In the genomic region with DNA sequence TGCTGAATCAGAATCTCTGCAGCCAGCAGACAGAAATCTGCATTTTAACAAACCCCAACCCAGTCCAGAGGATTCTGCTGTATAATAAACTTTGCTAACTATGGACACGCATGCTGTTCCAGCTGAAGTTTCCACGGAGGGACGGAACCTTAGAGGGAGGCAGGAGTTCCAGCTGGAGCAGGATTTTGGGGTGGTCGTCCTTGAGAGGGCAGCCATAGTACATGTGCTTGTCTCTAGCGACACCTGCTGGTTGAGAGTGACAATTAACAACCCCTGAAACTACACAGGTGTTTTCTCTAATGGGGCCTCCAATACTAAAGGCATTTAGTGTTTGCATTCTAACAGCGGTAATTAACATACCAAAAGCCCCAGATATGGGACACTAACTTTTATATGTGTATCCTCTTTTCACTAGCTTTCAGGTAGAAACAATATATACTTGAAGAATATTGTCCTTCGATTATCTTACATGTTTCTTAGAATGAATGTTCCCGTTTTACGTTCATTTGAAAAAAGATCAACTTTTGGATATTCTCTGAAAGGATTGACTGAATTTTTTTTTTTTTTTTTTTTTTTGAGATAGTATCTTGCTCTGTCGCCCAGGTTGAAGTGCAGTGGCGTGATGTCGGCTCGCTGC, we compare ENCODE assay signal across 8 cellular contexts. TPM values are rescaled to one million over a fixed set of nuclear protein-coding genes. Genes with fewer than 3 reads are reported as not detected.
DNase-seq lines count a peak whose midpoint lies in the region; ATAC-seq and TF ChIP-seq lines count a peak whose summit lies in the region.

No MANE protein-coding gene starts in this region.

- CTCF ChIA-PET in activated naive CD4-positive, alpha-beta T cell treated with anti-CD3 and anti-CD28 coated beads, Interleukin-2, amount 10 ng/mL, durations not matched to agents 7 days and 5 days (lab: Charles Lee): interaction anchor here (0.7 to 1.6 kb wide), 9 partner anchors 10 to 553 kb away, joined by 3 to 7 read pairs (median 3); no protein-coding TSS in a partner anchor

- no peak for TF ChIP-seq EP300 in sigmoid colon (IDR thresholded peaks at IDR 0.05)

- no peak overlapping the region for H3K4me3 Mint-ChIP-seq in activated naive CD4-positive, alpha-beta T cell treated with anti-CD3 and anti-CD28 coated beads, Interleukin-2, amount 10 ng/mL, durations not matched to agents 7 days and 5 days

- intact Hi-C loops in sigmoid colon (cut with DNase I): loop anchor here (2.0 to 10.0 kb wide), 5 partner anchors 258 to 651 kb away; partner anchors contain the start of gene NIPSNAP3B

- H3K9me3 Mint-ChIP-seq in activated naive CD4-positive, alpha-beta T cell treated with anti-CD3 and anti-CD28 coated beads, Interleukin-2, amount 10 ng/mL, durations not matched to agents 7 days and 5 days: no peaks in the 10 kb centered on the region

- H3K4me1 ChIP-seq in SJSA1 (replicated peaks): peaks cover 13% of the 10 kb centered on the region
- H3K4me1 ChIP-seq in right atrium auricular region: no peaks in the 10 kb centered on the region
- H3K4me1 ChIP-seq in sigmoid colon: peaks cover 0 to 7% (median 4%) of the 10 kb centered on the region in 4 donors

- peaks cover 12% of the 10 kb centered on the region for H3K4me1 Mint-ChIP-seq in activated naive CD4-positive, alpha-beta T cell treated with anti-CD3 and anti-CD28 coated beads, Interleukin-2, amount 10 ng/mL, durations not matched to agents 7 days and 5 days

- peaks cover 41% of the 10 kb centered on the region for H3K27me3 Mint-ChIP-seq in activated naive CD4-positive, alpha-beta T cell treated with anti-CD3 and anti-CD28 coated beads, Interleukin-2, amount 10 ng/mL, durations not matched to agents 7 days and 5 days

- H3K27ac Mint-ChIP-seq in activated naive CD4-positive, alpha-beta T cell treated with anti-CD3 and anti-CD28 coated beads, Interleukin-2, amount 10 ng/mL, durations not matched to agents 7 days and 5 days: no peak overlapping the region

- H3K36me3 ChIP-seq in SJSA1 (no peaks in the 10 kb centered on the region), right atrium auricular region (no peaks in the 10 kb centered on the region), sigmoid colon (no peaks in the 10 kb centered on the region)

- no peak for TF ChIP-seq POLR2A in sigmoid colon (IDR thresholded peaks at IDR 0.05)

- TF ChIP-seq CTCF in right atrium auricular region (IDR thresholded peaks at IDR 0.05) (peak; percentile 82 to 90), sigmoid colon (IDR thresholded peaks at IDR 0.05) (peak; percentile 70 to 90 (median 87))

- H3K27me3 ChIP-seq in SJSA1 (replicated peaks): no peaks in the 10 kb centered on the region
- no peaks in the 10 kb centered on the region for H3K27me3 ChIP-seq in right atrium auricular region
- H3K27me3 ChIP-seq in sigmoid colon: no peaks in the 10 kb centered on the region

- H3K27ac ChIP-seq in SJSA1: no peak overlapping the region
- no peak overlapping the region for H3K27ac ChIP-seq in right atrium auricular region
- H3K27ac ChIP-seq in sigmoid colon: no peak overlapping the region

- peak; percentile 17 for DNase-seq in DMS153 (lab: John Stamatoyannopoulos, UW)
- DNase-seq in HT-29 (ENCODE audit: low spot score): peak; percentile 77
- DNase-seq in SJSA1 (ENCODE audit: low read depth in 1 of 2, low spot score in 2 of 2): peak; percentile 45 to 57
- DNase-seq in activated naive CD4-positive, alpha-beta T cell treated with anti-CD3 and anti-CD28 coated beads, Interleukin-2, amount 10 ng/mL, durations not matched to agents 7 days and 5 days: peak; percentile 66
- no peak for DNase-seq in right atrium auricular region (ENCODE audit: low spot score)
- DNase-seq in sigmoid colon: peak; percentile 75
- DNase-seq in NCI-H187 treated with DMSO at 0.1 percent for 48 hours (lab: John Stamatoyannopoulos, UW): no peak

- 53 to 54% methylated on average over 13 of the region's 13 CpGs for WGBS in sigmoid colon, 2 donors

- H3K9me3 ChIP-seq in SJSA1 (replicated peaks) (no peaks in the 10 kb centered on the region), right atrium auricular region (peaks cover 0 to 13% of the 10 kb centered on the region in 2 donors), sigmoid colon (peaks cover 0 to 2% (median 0%) of the 10 kb centered on the region in 4 donors)

- no peaks in the 10 kb centered on the region for H3K36me3 Mint-ChIP-seq in activated naive CD4-positive, alpha-beta T cell treated with anti-CD3 and anti-CD28 coated beads, Interleukin-2, amount 10 ng/mL, durations not matched to agents 7 days and 5 days

- ATAC-seq in GM21360 (IDR thresholded peaks at IDR 0.05; ENCODE audit: unreplicated experiment): peak; percentile 74

- H3K4me3 ChIP-seq in SJSA1 (no peak overlapping the region), right atrium auricular region (no peak overlapping the region), sigmoid colon (no peak overlapping the region)

RNA-seq across cellular contexts. Expression of gene FSD1L, which starts 32.4 kb away (rescaled TPM):
- total RNA-seq in HT-29 (2014; rRNA removed; shearing (Covaris generic)): 0.97 and 2.7 TPM in 2 replicates
- total RNA-seq in SJSA1 (2014; rRNA removed; shearing (Covaris generic)): 2.2 and 3.0 TPM in 2 replicates
- total RNA-seq in right atrium auricular region: 1 to 10 TPM; 1.6 to 1.7 TPM
- total RNA-seq in sigmoid colon: 1 to 10 TPM; 3.9 to 6.4 (median 4.7) TPM
- 1 to 10 TPM; 1.2 to 1.6 (median 1.2) TPM for polyA plus RNA-seq in sigmoid colon

Comparison
In these comparisons a context has a peak if more than half of its experiments do, and no peak if none do; other contexts are left out.
1. DNase-seq: peak in DMS153 (single experiment), HT-29 (single experiment), SJSA1 (2 of 2), activated naive CD4-positive, alpha-beta T cell treated with anti-CD3 and anti-CD28 coated beads, Interleukin-2, amount 10 ng/mL, durations not matched to agents 7 days and 5 days (single experiment) and sigmoid colon (single experiment); none in right atrium auricular region (single experiment) and NCI-H187 treated with DMSO at 0.1 percent for 48 hours (single experiment).